ENCODE assay signal across 8 cellular contexts in the genomic region with DNA sequence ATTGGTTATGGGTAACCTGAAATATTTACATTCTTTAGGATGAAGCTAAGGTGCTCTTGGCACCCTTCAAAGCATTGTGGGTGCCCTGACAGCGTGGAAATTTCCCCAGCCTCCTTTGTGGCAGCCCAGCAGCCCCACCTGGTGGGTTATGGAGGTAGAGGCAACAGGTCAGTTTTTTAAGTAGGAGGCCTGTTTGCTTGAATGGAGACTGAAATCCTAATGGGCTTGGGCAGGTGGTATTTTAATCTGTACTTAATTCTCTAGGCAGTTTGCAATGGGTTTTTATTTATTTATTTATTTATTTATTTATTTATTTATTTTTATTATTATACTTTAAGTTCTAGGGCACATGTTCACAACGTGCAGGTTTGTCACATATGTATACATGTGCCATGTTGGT.
A peak's percentile ranks its signal among the peaks of the same experiment; 100 is the strongest.
DNase-seq lines count a peak whose midpoint lies in the region; ATAC-seq and TF ChIP-seq lines count a peak whose summit lies in the region.

No MANE protein-coding gene starts in this region.

- H3K27ac Mint-ChIP-seq in activated naive CD4-positive, alpha-beta T cell treated with anti-CD3 and anti-CD28 coated beads, Interleukin-2, amount 10 ng/mL, durations not matched to agents 7 days and 5 days, result no peak overlapping the region

- no peak overlapping the region for H2AFZ ChIP-seq in hepatocyte

- H3K4me3 ChIP-seq in hepatocyte, result no peak overlapping the region

- no peaks in the 10 kb centered on the region for H3K36me3 ChIP-seq in hepatocyte (replicated peaks; ENCODE audit: insufficient read depth, low read depth)

- TF ChIP-seq CTCF in hepatocyte (IDR thresholded peaks at IDR 0.05; ENCODE audit: poor library complexity), result peak; percentile 59

- no peaks in the 10 kb centered on the region for H4K20me1 ChIP-seq in hepatocyte (ENCODE audit: insufficient read depth, poor library complexity, severe bottlenecking)

- no peaks in the 10 kb centered on the region for H3K36me3 Mint-ChIP-seq in activated naive CD4-positive, alpha-beta T cell treated with anti-CD3 and anti-CD28 coated beads, Interleukin-2, amount 10 ng/mL, durations not matched to agents 7 days and 5 days

- WGBS in hepatocyte (ENCODE audit: low lambda C conversion rate, missing lambda C conversion rate), result 50% methylated on average over 2 of the region's 2 CpGs

- no peaks in the 10 kb centered on the region for H3K4me1 Mint-ChIP-seq in activated naive CD4-positive, alpha-beta T cell treated with anti-CD3 and anti-CD28 coated beads, Interleukin-2, amount 10 ng/mL, durations not matched to agents 7 days and 5 days

- H3K9me2 ChIP-seq in hepatocyte (replicated peaks; ENCODE audit: insufficient read depth), result no peaks in the 10 kb centered on the region

- no peak overlapping the region for H3K4me3 Mint-ChIP-seq in activated naive CD4-positive, alpha-beta T cell treated with anti-CD3 and anti-CD28 coated beads, Interleukin-2, amount 10 ng/mL, durations not matched to agents 7 days and 5 days

- no peaks in the 10 kb centered on the region for H3K9me3 Mint-ChIP-seq in activated naive CD4-positive, alpha-beta T cell treated with anti-CD3 and anti-CD28 coated beads, Interleukin-2, amount 10 ng/mL, durations not matched to agents 7 days and 5 days

- no peaks in the 10 kb centered on the region for H3K4me1 ChIP-seq in hepatocyte (ENCODE audit: insufficient read depth)

- no peaks in the 10 kb centered on the region for H3K27me3 ChIP-seq in hepatocyte

- peak; percentile 8 for DNase-seq in NCI-H2196 (lab: John Stamatoyannopoulos, UW; ENCODE audit: unreplicated experiment)
- no peak for DNase-seq in NCI-H2196 treated with DMSO at 0.1 percent for 48 hours (lab: John Stamatoyannopoulos, UW; ENCODE audit: unreplicated experiment)
- DNase-seq in activated naive CD4-positive, alpha-beta T cell treated with anti-CD3 and anti-CD28 coated beads, Interleukin-2, amount 10 ng/mL, durations not matched to agents 7 days and 5 days, result peak; percentile 73
- DNase-seq in hepatocyte (ENCODE audit: low spot score), result peak; percentile 72
- peak; percentile 50 to 56 for DNase-seq in stimulated activated CD4-positive, alpha-beta T cell treated with anti-CD3 and anti-CD28 coated beads, Interleukin-4, amount 100 ng/mL, for 48 hours (ENCODE audit: low read depth in 2 of 2)
- DNase-seq in middle frontal gyrus (ENCODE audit: extremely low spot score, low spot score), result no peak

- H3K4me2 ChIP-seq in hepatocyte, result no peak overlapping the region

- no peaks in the 10 kb centered on the region for H3K9me3 ChIP-seq in hepatocyte (ENCODE audit: low read depth)

- no peak overlapping the region for H3K27ac ChIP-seq in hepatocyte

- CTCF ChIA-PET in activated naive CD4-positive, alpha-beta T cell treated with anti-CD3 and anti-CD28 coated beads, Interleukin-2, amount 10 ng/mL, durations not matched to agents 7 days and 5 days (lab: Charles Lee), result no interaction called here

- H3K27me3 Mint-ChIP-seq in activated naive CD4-positive, alpha-beta T cell treated with anti-CD3 and anti-CD28 coated beads, Interleukin-2, amount 10 ng/mL, durations not matched to agents 7 days and 5 days, result no peaks in the 10 kb centered on the region

- ATAC-seq in HG03280 (IDR thresholded peaks at IDR 0.05; ENCODE audit: unreplicated experiment), result peak; percentile 69
- peak; percentile 72 for ATAC-seq in SK-N-SH treated with all-trans-retinoic acid at 6 μM for 48 hours

- no peaks in the 10 kb centered on the region for H3K79me2 ChIP-seq in hepatocyte

TF ChIP-seq in SK-N-SH treated with all-trans-retinoic acid at 6 μM for 48 hours, 23 proteins besides CTCF, POLR2A, EP300 and RAD21:
- TF ChIP-seq GLIS3 (CRISPR knock-in tag; IDR thresholded peaks at IDR 0.05) (no peak), ZNF8 (CRISPR knock-in tag; IDR thresholded peaks at IDR 0.05) (no peak), ZFP3 (CRISPR knock-in tag; IDR thresholded peaks at IDR 0.05) (no peak), CSDC2 (CRISPR knock-in tag; IDR thresholded peaks at IDR 0.05) (no peak), ARNTL (CRISPR knock-in tag; IDR thresholded peaks at IDR 0.05; ENCODE audit: borderline replicate concordance, low read depth) (no peak), PPARA (CRISPR knock-in tag; IDR thresholded peaks at IDR 0.05; ENCODE audit: borderline replicate concordance) (no peak), TCF4 (CRISPR knock-in tag; IDR thresholded peaks at IDR 0.05; ENCODE audit: borderline replicate concordance) (no peak), ZC3H10 (CRISPR knock-in tag; IDR thresholded peaks at IDR 0.05) (no peak), ISL1 (CRISPR knock-in tag; IDR thresholded peaks at IDR 0.05) (no peak), ESRRG (CRISPR knock-in tag; IDR thresholded peaks at IDR 0.05) (no peak), OSR1 (CRISPR knock-in tag; IDR thresholded peaks at IDR 0.05) (no peak)
- TF ChIP-seq, protein P1, sequence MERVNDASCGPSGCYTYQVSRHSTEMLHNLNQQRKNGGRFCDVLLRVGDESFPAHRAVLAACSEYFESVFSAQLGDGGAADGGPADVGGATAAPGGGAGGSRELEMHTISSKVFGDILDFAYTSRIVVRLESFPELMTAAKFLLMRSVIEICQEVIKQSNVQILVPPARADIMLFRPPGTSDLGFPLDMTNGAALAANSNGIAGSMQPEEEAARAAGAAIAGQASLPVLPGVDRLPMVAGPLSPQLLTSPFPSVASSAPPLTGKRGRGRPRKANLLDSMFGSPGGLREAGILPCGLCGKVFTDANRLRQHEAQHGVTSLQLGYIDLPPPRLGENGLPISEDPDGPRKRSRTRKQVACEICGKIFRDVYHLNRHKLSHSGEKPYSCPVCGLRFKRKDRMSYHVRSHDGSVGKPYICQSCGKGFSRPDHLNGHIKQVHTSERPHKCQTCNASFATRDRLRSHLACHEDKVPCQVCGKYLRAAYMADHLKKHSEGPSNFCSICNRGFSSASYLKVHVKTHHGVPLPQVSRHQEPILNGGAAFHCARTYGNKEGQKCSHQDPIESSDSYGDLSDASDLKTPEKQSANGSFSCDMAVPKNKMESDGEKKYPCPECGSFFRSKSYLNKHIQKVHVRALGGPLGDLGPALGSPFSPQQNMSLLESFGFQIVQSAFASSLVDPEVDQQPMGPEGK (CRISPR knock-in tag; IDR thresholded peaks at IDR 0.05; ENCODE audit: borderline replicate concordance), result no peak
- TF ChIP-seq, protein P2, sequence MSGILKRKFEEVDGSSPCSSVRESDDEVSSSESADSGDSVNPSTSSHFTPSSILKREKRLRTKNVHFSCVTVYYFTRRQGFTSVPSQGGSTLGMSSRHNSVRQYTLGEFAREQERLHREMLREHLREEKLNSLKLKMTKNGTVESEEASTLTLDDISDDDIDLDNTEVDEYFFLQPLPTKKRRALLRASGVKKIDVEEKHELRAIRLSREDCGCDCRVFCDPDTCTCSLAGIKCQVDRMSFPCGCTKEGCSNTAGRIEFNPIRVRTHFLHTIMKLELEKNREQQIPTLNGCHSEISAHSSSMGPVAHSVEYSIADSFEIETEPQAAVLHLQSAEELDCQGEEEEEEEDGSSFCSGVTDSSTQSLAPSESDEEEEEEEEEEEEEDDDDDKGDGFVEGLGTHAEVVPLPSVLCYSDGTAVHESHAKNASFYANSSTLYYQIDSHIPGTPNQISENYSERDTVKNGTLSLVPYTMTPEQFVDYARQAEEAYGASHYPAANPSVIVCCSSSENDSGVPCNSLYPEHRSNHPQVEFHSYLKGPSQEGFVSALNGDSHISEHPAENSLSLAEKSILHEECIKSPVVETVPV (CRISPR knock-in tag; IDR thresholded peaks at IDR 0.05), result no peak

Comparison
In these comparisons a context has a peak if more than half of its experiments do, and no peak if none do; other contexts are left out.
1. DNase-seq: peak in NCI-H2196 (single experiment), activated naive CD4-positive, alpha-beta T cell treated with anti-CD3 and anti-CD28 coated beads, Interleukin-2, amount 10 ng/mL, durations not matched to agents 7 days and 5 days (single experiment), hepatocyte (single experiment) and stimulated activated CD4-positive, alpha-beta T cell treated with anti-CD3 and anti-CD28 coated beads, Interleukin-4, amount 100 ng/mL, for 48 hours (2 of 2); none in NCI-H2196 treated with DMSO at 0.1 percent for 48 hours (single experiment) and middle frontal gyrus (single experiment).